In genomic region chr20:31605902-31606677, GRCh38 we compare ENCODE assay signal across 8 cellular contexts. TPM values are rescaled to one million over a fixed set of nuclear protein-coding genes. Genes with fewer than 3 reads are reported as not detected.
DNase-seq lines count a peak whose midpoint lies in the region; ATAC-seq and TF ChIP-seq lines count a peak whose summit lies in the region.

No MANE protein-coding gene starts in this region.

- peaks cover 28 to 33% of the 10 kb centered on the region in 2 donors for H3K4me1 Mint-ChIP-seq in natural killer cell

- H3K4me3 ChIP-seq in epithelial cell of proximal tubule (ENCODE audit: low read depth, low read length) = peak overlapping the region; percentile 95

- peak overlapping the region; percentile 29 to 93 for H3K27ac Mint-ChIP-seq in natural killer cell

- H3K4me3 Mint-ChIP-seq in natural killer cell = peak overlapping the region; percentile 96

- intact Hi-C loops in natural killer cell (cut with micrococcal nuclease) = loop anchor here (1.0 kb wide), 1 partner anchor 34 kb away; no protein-coding TSS in a partner anchor

- TF ChIP-seq CTCF in VCaP (conservative IDR thresholded peaks at IDR 0.05) (no peak), epithelial cell of proximal tubule (conservative IDR thresholded peaks at IDR 0.05; ENCODE audit: low read depth, low read length) (no peak), natural killer cell (IDR thresholded peaks at IDR 0.05) (no peak), omental fat pad (IDR thresholded peaks at IDR 0.05) (no peak)

- no peak for ATAC-seq in natural killer cell
- no peak for ATAC-seq in omental fat pad (ENCODE audit: low FRiP score)

- H3K27me3 Mint-ChIP-seq in natural killer cell (ENCODE audit: low read depth in 2 of 2) = peaks cover 20 to 37% of the 10 kb centered on the region in 2 donors

- H3K27ac ChIP-seq in VCaP = peak overlapping the region; percentile 80

- no peaks in the 10 kb centered on the region for H3K36me3 Mint-ChIP-seq in natural killer cell

- peak; percentile 28 for DNase-seq in stimulated activated CD4-positive, alpha-beta T cell treated with anti-CD3 and anti-CD28 coated beads, Interleukin-15, amount 100 ng/mL, for 24 hours
- no peak for DNase-seq in stimulated activated CD4-positive, alpha-beta T cell treated with anti-CD3 and anti-CD28 coated beads, Interleukin-12 subunit alpha, Interleukin-12 subunit beta, amount 100 ng/mL, for 4 hours
- DNase-seq in epithelial cell of proximal tubule (ENCODE audit: low read depth) (no peak), natural killer cell (no peak), omental fat pad (ENCODE audit: low spot score) (no peak)
- DNase-seq in stimulated activated naive CD4-positive, alpha-beta T cell treated with Interleukin-2 at 50 U/mL for 16 hours (lab: John Stamatoyannopoulos, UW) = no peak
- DNase-seq in NK-92 treated with Interleukin-12 subunit alpha and Interleukin-12 subunit beta, amount 100 ng/mL, for 24 hours (lab: John Stamatoyannopoulos, UW) = no peak

- no peaks in the 10 kb centered on the region for H3K9me3 Mint-ChIP-seq in natural killer cell

RNA-seq across cellular contexts. Expression of gene ID1, which starts 1.0 kb away (rescaled TPM):
- total RNA-seq in epithelial cell of proximal tubule (237 and 302 TPM in 2 replicates), natural killer cell (10 to 100 TPM in 1 of 3 donors, 1 to 10 TPM in 2; 5.6 to 10.1 (median 6.4) TPM), omental fat pad (100 to 1,000 TPM; 437 to 878 (median 612) TPM)

RNA-seq across cellular contexts. Expression of gene COX4I2, which starts 31.6 kb away (rescaled TPM):
- not detected in 2 replicates for total RNA-seq in epithelial cell of proximal tubule
- total RNA-seq in natural killer cell = not detected
- 10 to 100 TPM in 1 of 4 donors, 1 to 10 TPM in 2, not detected in 1; 1.0 to 17.0 (median 1.8) TPM for total RNA-seq in omental fat pad

Comparison
In these comparisons a context has a peak if more than half of its experiments do, and no peak if none do; other contexts are left out.
1. RNA of gene ID1, which starts 1.0 kb away (total RNA-seq): 437 to 878 TPM in omental fat pad and 237 to 302 TPM in epithelial cell of proximal tubule; 5.6 to 10.1 TPM in natural killer cell; every median in the first group is over 10 times any median in the second.